Comparison of ENCODE assay signal across 10 cellular contexts in the genomic region with DNA sequence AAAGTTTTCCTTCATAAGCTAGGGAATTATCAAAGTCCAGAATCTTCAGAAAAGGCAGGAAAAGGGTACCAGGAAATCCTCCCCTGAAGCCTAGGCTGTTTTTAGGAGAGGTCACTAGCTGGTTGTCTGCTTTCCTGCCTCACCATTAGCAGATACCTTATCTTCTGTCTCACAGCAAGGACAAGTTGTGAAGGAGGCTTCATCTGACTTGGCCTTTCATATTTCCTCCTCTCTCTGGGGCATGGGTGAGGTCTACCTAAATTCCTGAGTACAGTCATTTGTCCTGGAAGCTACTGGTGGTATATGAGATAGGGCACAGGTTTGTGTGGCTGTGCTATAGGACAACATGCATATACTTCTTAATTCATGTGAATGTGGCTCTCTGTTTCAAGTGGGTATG. TPM values are rescaled to one million over a fixed set of nuclear protein-coding genes. Genes with fewer than 3 reads are reported as not detected.
DNase-seq lines count a peak whose midpoint lies in the region; ATAC-seq and TF ChIP-seq lines count a peak whose summit lies in the region.
"Had no signal": no experiment of that assay in that cellular context is flagged by ENCODE, and none has a peak within 500 bp of the region (broad histone marks: within the 10 kb centered on the region; RNA-seq: fewer than 3 reads in every experiment).

No MANE protein-coding gene starts in this region.

- POLR2A ChIA-PET in CD8-positive, alpha-beta T cell (lab: Charles Lee), result interaction anchor here (1.8 kb wide), 1 partner anchor 10 kb away, joined by 6 read pairs; no protein-coding TSS in a partner anchor

- no peaks in the 10 kb centered on the region for H3K27me3 Mint-ChIP-seq in CD8-positive, alpha-beta T cell (ENCODE audit: low read depth)

- H3K27me3 ChIP-seq in CD8-positive, alpha-beta T cell (ENCODE audit: insufficient read depth, low read length), result no peaks in the 10 kb centered on the region
- H3K27me3 ChIP-seq in OCI-LY1 (ENCODE audit: insufficient read depth, low read length), result no peaks in the 10 kb centered on the region
- no peaks in the 10 kb centered on the region for H3K27me3 ChIP-seq in trophoblast cell (ENCODE audit: insufficient read depth, low read length)

- H2BK120ac ChIP-seq in trophoblast cell (ENCODE audit: insufficient read depth, low read length, poor library complexity), result no peak overlapping the region

- intact Hi-C loops in CD8-positive, alpha-beta T cell (cut with DNase I, micrococcal nuclease), result loop anchor here in 1 of 2 experiments (5.0 kb wide), 1 partner anchor 207 kb away; no protein-coding TSS in a partner anchor

- CTCF ChIA-PET in CD8-positive, alpha-beta T cell (lab: Charles Lee), result interaction anchor here (1.0 to 4.4 kb wide), 4 partner anchors 10 to 175 kb away, joined by 3 to 41 read pairs (median 8); no protein-coding TSS in a partner anchor

- no peak overlapping the region for H3K23ac ChIP-seq in trophoblast cell (ENCODE audit: low read length)

- no peak overlapping the region for H3K18ac ChIP-seq in trophoblast cell (ENCODE audit: low read length)

- peak overlapping the region; percentile 5 for H3K4me3 ChIP-seq in CD8-positive, alpha-beta T cell (ENCODE audit: low read depth, low read length)
- H3K4me3 ChIP-seq in OCI-LY1 (ENCODE audit: low read depth, low read length, poor library complexity, severe bottlenecking) (peak overlapping the region; percentile 78), epithelial cell of esophagus (ENCODE audit: low read length) (peak overlapping the region; percentile 94), trophoblast cell (ENCODE audit: low read depth, low read length) (no peak overlapping the region)

- no peak overlapping the region for H3K14ac ChIP-seq in trophoblast cell (ENCODE audit: low read length)

- peaks cover 5% of the 10 kb centered on the region for H3K36me3 Mint-ChIP-seq in CD8-positive, alpha-beta T cell

- H2AFZ ChIP-seq in OCI-LY1 (ENCODE audit: low read length), result no peak overlapping the region
- H2AFZ ChIP-seq in trophoblast cell (ENCODE audit: insufficient read depth, low read length, poor library complexity), result no peak overlapping the region

- H2AK5ac ChIP-seq in trophoblast cell (ENCODE audit: low read length), result no peak overlapping the region

- peak overlapping the region; percentile 88 for H3K4me3 Mint-ChIP-seq in CD8-positive, alpha-beta T cell

- no peak overlapping the region for H4K91ac ChIP-seq in trophoblast cell (ENCODE audit: low read depth, low read length)

- no peak overlapping the region for H3K4ac ChIP-seq in trophoblast cell (ENCODE audit: low read depth, low read length)

- H3K79me1 ChIP-seq in trophoblast cell (ENCODE audit: low read length), result peaks cover 9% of the 10 kb centered on the region

- H3K27ac ChIP-seq in CD8-positive, alpha-beta T cell (ENCODE audit: low read depth, low read length), result no peak overlapping the region
- H3K27ac ChIP-seq in OCI-LY1 (ENCODE audit: low read depth, low read length, poor library complexity, severe bottlenecking), result peak overlapping the region; percentile 14
- peak overlapping the region; percentile 42 for H3K27ac ChIP-seq in trophoblast cell (ENCODE audit: low read depth, low read length)

- no peak overlapping the region for H4K12ac ChIP-seq in trophoblast cell (ENCODE audit: low read depth, low read length)

- no peaks in the 10 kb centered on the region for H3F3A ChIP-seq in OCI-LY1 (ENCODE audit: insufficient read depth, low read length)

- no peak overlapping the region for H4K8ac ChIP-seq in trophoblast cell (ENCODE audit: low read depth, low read length)

- no peak for DNase-seq in CD8-positive, alpha-beta T cell
- peak; percentile 24 for DNase-seq in epithelial cell of esophagus (ENCODE audit: low read depth)
- peak; percentile 48 to 71 for DNase-seq in trophoblast cell
- DNase-seq in DMS79 treated with DMSO at 0.1 percent for 48 hours (lab: John Stamatoyannopoulos, UW), result no peak
- no peak for DNase-seq in NOMO-1 treated with dmso at 0.1 percent for 144 hours (lab: John Stamatoyannopoulos, UW; ENCODE audit: unreplicated experiment)
- DNase-seq in DMS 273 (lab: John Stamatoyannopoulos, UW; ENCODE audit: unreplicated experiment), result no peak
- DNase-seq: posterior cingulate gyrus, RPMI8226 had no signal

- H3K27ac Mint-ChIP-seq in CD8-positive, alpha-beta T cell, result peak overlapping the region; percentile 29

- no peaks in the 10 kb centered on the region for H3K9me2 ChIP-seq in OCI-LY1 (ENCODE audit: low read depth, low read length)

- no peak overlapping the region for H2BK12ac ChIP-seq in trophoblast cell (ENCODE audit: low read length)

- H3K4me2 ChIP-seq in OCI-LY1 (ENCODE audit: low read length), result peak overlapping the region; percentile 83; the same call in 1 of the 2 replicates
- H3K4me2 ChIP-seq in trophoblast cell (ENCODE audit: low read length), result no peak overlapping the region

- H3K4me1 ChIP-seq in CD8-positive, alpha-beta T cell (ENCODE audit: insufficient read depth, low read length), result peaks cover 68% of the 10 kb centered on the region
- H3K4me1 ChIP-seq in OCI-LY1 (ENCODE audit: insufficient read depth, low read length, severe bottlenecking) (peaks cover 56% of the 10 kb centered on the region), trophoblast cell (ENCODE audit: control insufficient read depth in 1 of 2, insufficient read depth in 2 of 2, low read length in 2 of 2) (peaks cover 17 to 33% of the 10 kb centered on the region in 2 experiments)

- H3K79me2 ChIP-seq in OCI-LY1 (ENCODE audit: insufficient read depth, low read length) (no peaks in the 10 kb centered on the region), trophoblast cell (ENCODE audit: control insufficient read depth, insufficient read depth, low read length, poor library complexity) (peaks cover 9% of the 10 kb centered on the region)

- peaks cover 66% of the 10 kb centered on the region for H3K4me1 Mint-ChIP-seq in CD8-positive, alpha-beta T cell (ENCODE audit: low read depth)

- no peaks in the 10 kb centered on the region for H4K20me1 ChIP-seq in OCI-LY1 (ENCODE audit: insufficient read depth, low read length)

- no peak for ATAC-seq in CD8-positive, alpha-beta T cell
- no peak for ATAC-seq in GM21529 (IDR thresholded peaks at IDR 0.05; ENCODE audit: unreplicated experiment)

- no peaks in the 10 kb centered on the region for H3K9me3 Mint-ChIP-seq in CD8-positive, alpha-beta T cell

- H3K9me3 ChIP-seq in CD8-positive, alpha-beta T cell (ENCODE audit: low read length), result no peaks in the 10 kb centered on the region
- H3K9me3 ChIP-seq in OCI-LY1 (ENCODE audit: low read length) (no peaks in the 10 kb centered on the region), trophoblast cell (ENCODE audit: insufficient read depth, low read depth, low read length) (no peaks in the 10 kb centered on the region)

- no peak for TF ChIP-seq CTCF in CD8-positive, alpha-beta T cell (IDR thresholded peaks at IDR 0.05)
- TF ChIP-seq CTCF in OCI-LY1 (IDR thresholded peaks at IDR 0.05; ENCODE audit: low read length) (no peak), epithelial cell of esophagus (IDR thresholded peaks at IDR 0.05; ENCODE audit: insufficient read depth, low read depth, low read length, missing control alignments) (no peak)

- H3K9ac ChIP-seq in OCI-LY1 (ENCODE audit: low read length), result no peak overlapping the region; the same call in 1 of the 2 replicates
- H3K9ac ChIP-seq in trophoblast cell (ENCODE audit: low read length), result no peak overlapping the region

- no peak overlapping the region for H2BK5ac ChIP-seq in trophoblast cell (ENCODE audit: low read depth, low read length, poor library complexity)

- no peaks in the 10 kb centered on the region for H3K36me3 ChIP-seq in CD8-positive, alpha-beta T cell (ENCODE audit: insufficient read depth, low read length)
- H3K36me3 ChIP-seq in OCI-LY1 (ENCODE audit: insufficient read depth, low read length), result no peaks in the 10 kb centered on the region
- H3K36me3 ChIP-seq in trophoblast cell (ENCODE audit: control insufficient read depth in 1 of 2, insufficient read depth in 2 of 2, low read length in 2 of 2), result peaks cover 2% of the 10 kb centered on the region in 2 experiments

RNA-seq across cellular contexts. Expression of a gene that starts 2.3 kb away (rescaled TPM):
- 10 to 100 TPM; 38.9 to 39.3 TPM for total RNA-seq in CD8-positive, alpha-beta T cell
- polyA plus RNA-seq in trophoblast cell (2013), result 22.7 TPM in 2 replicates

RNA-seq across cellular contexts. Expression of a gene that starts 31.4 kb away (rescaled TPM):
- 1 to 10 TPM; 1.8 to 2.8 TPM for total RNA-seq in CD8-positive, alpha-beta T cell
- polyA plus RNA-seq in trophoblast cell (2013), result 0.10 TPM in 2 replicates

RNA-seq across cellular contexts. Expression of a gene that starts 47.3 kb away (rescaled TPM):
- 100 to 1,000 TPM; 126 to 130 TPM for total RNA-seq in CD8-positive, alpha-beta T cell
- polyA plus RNA-seq in trophoblast cell (2013), result 14.5 and 14.9 TPM in 2 replicates

Comparison
In these comparisons a context has a peak if more than half of its experiments do, and no peak if none do; other contexts are left out.
1. DNase-seq: peak in epithelial cell of esophagus (single experiment) and trophoblast cell (2 of 2); none in CD8-positive, alpha-beta T cell (0 of 7), DMS79 treated with DMSO at 0.1 percent for 48 hours (single experiment), NOMO-1 treated with dmso at 0.1 percent for 144 hours (single experiment) and DMS 273 (single experiment).